8 cellular contexts compared by ENCODE assay signal in genomic region chr17:45161288-45162021, GRCh38. TPM values are rescaled to one million over a fixed set of nuclear protein-coding genes. Genes with fewer than 3 reads are reported as not detected.
A peak's percentile ranks its signal among the peaks of the same experiment; 100 is the strongest.
DNase-seq lines count a peak whose midpoint lies in the region; ATAC-seq, FAIRE-seq and TF ChIP-seq lines count a peak whose summit lies in the region.

Gene HEXIM2, plus strand, starts transcription at chr17:45161875. Its CDS starts 919 bp downstream, at chr17:45162794.

- peak within 1 kb of the TSS; percentile 98 for H3K4ac ChIP-seq in H1 (replicated peaks; ENCODE audit: insufficient read length, low read depth, low read length)

- H3K9ac ChIP-seq in H1 (replicated peaks in 1 of 4; ENCODE audit: extremely low read depth in 1 of 4, low read depth in 3 of 4, low read length in 3 of 4) = peak within 1 kb of the TSS; percentile 98 to 100 (median 99)

- no peaks in the 10 kb centered on the region for H4K20me1 ChIP-seq in H1 (replicated peaks in 1 of 2; ENCODE audit: control insufficient read depth in 1 of 2, insufficient read depth in 2 of 2, low read length in 2 of 2)

- H3K4me2 ChIP-seq in H1 (ENCODE audit: insufficient read depth in 1 of 2, low read depth in 2 of 2, low read length in 2 of 2) = peak within 1 kb of the TSS; percentile 81 to 84

- peak within 1 kb of the TSS; percentile 98 for H3K56ac ChIP-seq in H1 (replicated peaks; ENCODE audit: insufficient read length, low read depth, low read length)

- H3K18ac ChIP-seq in H1 (ENCODE audit: extremely low read depth, low read length) = peak within 1 kb of the TSS; percentile 99

- no peak within 1 kb of the TSS for H3K23ac ChIP-seq in H1 (ENCODE audit: insufficient read length)

- peak within 1 kb of the TSS; percentile 71; the same call in 1 of the 2 replicates for H2AK5ac ChIP-seq in H1 (ENCODE audit: low read depth, low read length)

- H3K27ac ChIP-seq in H1 (ENCODE audit: low read depth, low read length) = peak within 1 kb of the TSS; percentile 99

- H2AFZ ChIP-seq in H1 (ENCODE audit: low read length) = 0 out of 2 replicates have a peak within 1 kb of the TSS, but pooled peaks have one; percentile 4

- 2% methylated on average over 53 of the region's 53 CpGs; no CpG with 5 or more reads in 1 of the 2 experiments for WGBS in H1 (ENCODE audit: extremely low coverage in 1 of 2, insufficient coverage in 1 of 2, insufficient read length in 1 of 2, insufficient replicate concordance in 2 of 2, low coverage in 1 of 2, low lambda C conversion rate in 2 of 2, missing lambda C conversion rate in 1 of 2), 2 experiments

- TF ChIP-seq RAD21 in H1 (IDR thresholded peaks at IDR 0.05 in 1 of 2, conservative IDR thresholded peaks at IDR 0.05 in 1 of 2; ENCODE audit: low read depth in 2 of 2, low read length in 2 of 2) = no peak

- H3K36me3 Mint-ChIP-seq in Caco-2 (ENCODE audit: insufficient read depth, unreplicated experiment) (peaks cover 42% of the 10 kb centered on the region), memory B cell (peaks cover 7% of the 10 kb centered on the region)
- peaks cover 16% of the 10 kb centered on the region for H3K36me3 Mint-ChIP-seq in activated CD8-positive, alpha-beta memory T cell treated with anti-CD3 and anti-CD28 coated beads, Interleukin-2, amount 10 ng/mL, durations not matched to agents 7 days and 5 days

- ATAC-seq in GM21381 (IDR thresholded peaks at IDR 0.05; ENCODE audit: unreplicated experiment) (peak; percentile 90), memory B cell (ENCODE audit: low read depth) (peak; percentile 91)
- peak; percentile 96 for ATAC-seq in activated CD8-positive, alpha-beta memory T cell treated with anti-CD3 and anti-CD28 coated beads, Interleukin-2, amount 10 ng/mL, durations not matched to agents 7 days and 5 days

- TF ChIP-seq CTCF in Caco-2 (IDR thresholded peaks at IDR 0.05; ENCODE audit: insufficient read depth in 1 of 2, low read depth in 1 of 2, low read length in 1 of 2, severe bottlenecking in 1 of 2, unreplicated experiment in 1 of 2) = no peak
- TF ChIP-seq CTCF in H1 (IDR thresholded peaks at IDR 0.05; ENCODE audit: control extremely low read depth in 1 of 3, insufficient read depth in 1 of 3, low read depth in 1 of 3, low read length in 3 of 3) = no peak

- no peaks in the 10 kb centered on the region for H3K27me3 ChIP-seq in Caco-2 (replicated peaks; ENCODE audit: control insufficient read depth, insufficient read depth, low read length)
- H3K27me3 ChIP-seq in H1 (replicated peaks in 1 of 4; ENCODE audit: control insufficient read depth in 3 of 4, extremely low read depth in 1 of 4, insufficient read depth in 3 of 4, low read length in 3 of 4) = no peaks in the 10 kb centered on the region

- peak within 1 kb of the TSS; percentile 66 for H3K14ac ChIP-seq in H1 (ENCODE audit: insufficient read length)

- peaks cover 0 to 6% of the 10 kb centered on the region in 2 experiments; a peak in 2 of 4 replicates for H3K79me2 ChIP-seq in H1 (ENCODE audit: control insufficient read depth in 1 of 2, insufficient read depth in 2 of 2, low read length in 2 of 2)

- H2BK120ac ChIP-seq in H1 (replicated peaks; ENCODE audit: low read depth, low read length) = peak within 1 kb of the TSS; percentile 70

- peak within 1 kb of the TSS; percentile 99 for H2BK5ac ChIP-seq in H1 (ENCODE audit: low read depth, low read length)

- peak within 1 kb of the TSS; percentile 61 for H3K4me3 ChIP-seq in Caco-2 (ENCODE audit: low read depth, low read length)
- peak within 1 kb of the TSS; percentile 73 to 97 (median 88) for H3K4me3 ChIP-seq in H1 (ENCODE audit: extremely low read depth in 1 of 4, insufficient read depth in 2 of 4, low read depth in 3 of 4, low read length in 4 of 4)

- peak; percentile 97 for FAIRE-seq in HTR-8/SVneo (lab: Jason Lieb, UNC)
- FAIRE-seq in H1 (lab: Jason Lieb, UNC) = peak; percentile 65

- H3K27ac Mint-ChIP-seq in Caco-2 (ENCODE audit: unreplicated experiment) = peak within 1 kb of the TSS; percentile 99
- peak within 1 kb of the TSS; percentile 99 for H3K27ac Mint-ChIP-seq in activated CD8-positive, alpha-beta memory T cell treated with anti-CD3 and anti-CD28 coated beads, Interleukin-2, amount 10 ng/mL, durations not matched to agents 7 days and 5 days
- H3K27ac Mint-ChIP-seq in memory B cell = peak within 1 kb of the TSS; percentile 96

- no peaks in the 10 kb centered on the region for H3K36me3 ChIP-seq in Caco-2 (ENCODE audit: control insufficient read depth, insufficient read depth, low read length)
- H3K36me3 ChIP-seq in H1 (ENCODE audit: control insufficient read depth in 2 of 4, insufficient read depth in 4 of 4, low read length in 3 of 4) = no peaks in the 10 kb centered on the region

- 0 out of 2 replicates have a peak within 1 kb of the TSS, but pooled peaks have one; percentile 15 for H2BK20ac ChIP-seq in H1 (ENCODE audit: low read length)

- POLR2A ChIA-PET in Caco-2 (lab: Charles Lee) = interaction anchor here (0.5 to 5.9 kb wide), 12 partner anchors 11 to 573 kb away, joined by 3 to 279 read pairs (median 6); partner anchors contain the start of genes ACBD4, HEXIM1 and MAP3K14
- POLR2A ChIA-PET in H1 (lab: Charles Lee; ENCODE audit: partially characterized antibody) = interaction anchor here (0.6 to 26.8 kb wide), 34 partner anchors 6 to 1032 kb away, joined by 3 to 1076 read pairs (median 6); partner anchors contain the start of genes ACBD4, DCAKD, EFTUD2 and HEXIM1

- no peaks in the 10 kb centered on the region for H3K79me1 ChIP-seq in H1 (ENCODE audit: low read depth, low read length)

- DNase-seq in Caco-2 (peak; percentile 99 to 100), HTR-8/SVneo (ENCODE audit: insufficient read length, low spot score) (peak; percentile 98), NOMO-1 treated with DMSO at 0.1 percent for 48 hours (lab: John Stamatoyannopoulos, UW; ENCODE audit: unreplicated experiment) (peak; percentile 99), H1 (ENCODE audit: low read depth in 1 of 2, low spot score in 2 of 2) (peak; percentile 99), memory B cell (ENCODE audit: low spot score in 2 of 2) (peak; percentile 99)
- peak; percentile 99 for DNase-seq in activated CD8-positive, alpha-beta memory T cell treated with anti-CD3 and anti-CD28 coated beads, Interleukin-2, amount 10 ng/mL, durations not matched to agents 7 days and 5 days
- DNase-seq in stimulated activated CD8-positive, alpha-beta memory T cell treated with anti-CD3 and anti-CD28 coated beads, Interleukin-12 subunit alpha, Interleukin-12 subunit beta, amount 100 ng/mL, for 1 hour (ENCODE audit: low read depth) = peak; percentile 94

- intact Hi-C loops in Caco-2 (cut with micrococcal nuclease; ENCODE audit: unreplicated experiment) = loop anchor here (1.0 kb wide), 5 partner anchors 10 to 36 kb away; partner anchors contain the start of genes ACBD4 and HEXIM1

- BruUV-seq in Caco-2 (replicated peaks; lab: Mats Ljungman, UMichigan) = TSS peak; percentile 69

- CTCF ChIA-PET in Caco-2 (lab: Charles Lee) = interaction anchor here (1.1 to 4.8 kb wide), 12 partner anchors 10 to 264 kb away, joined by 3 to 158 read pairs (median 6); partner anchors contain the start of genes ACBD4 and HEXIM1
- CTCF ChIA-PET in activated CD8-positive, alpha-beta memory T cell treated with anti-CD3 and anti-CD28 coated beads, Interleukin-2, amount 10 ng/mL, durations not matched to agents 7 days and 5 days (lab: Charles Lee) = interaction anchor here (0.7 to 24.7 kb wide), 17 partner anchors 11 to 153 kb away, joined by 3 to 583 read pairs (median 3); partner anchors contain the start of genes ACBD4, HEXIM1 and PLCD3
- CTCF ChIA-PET in H1 (lab: Charles Lee; ENCODE audit: partially characterized antibody) = interaction anchor here (0.6 to 11.5 kb wide), 17 partner anchors 9 to 81 kb away, joined by 3 to 115 read pairs (median 4); partner anchors contain the start of genes ACBD4 and HEXIM1

- H3K9me3 Mint-ChIP-seq in Caco-2 (ENCODE audit: unreplicated experiment) = no peaks in the 10 kb centered on the region
- H3K9me3 Mint-ChIP-seq in activated CD8-positive, alpha-beta memory T cell treated with anti-CD3 and anti-CD28 coated beads, Interleukin-2, amount 10 ng/mL, durations not matched to agents 7 days and 5 days (ENCODE audit: low read depth) = no peaks in the 10 kb centered on the region
- H3K9me3 Mint-ChIP-seq in memory B cell = no peaks in the 10 kb centered on the region

- H4K5ac ChIP-seq in H1 (ENCODE audit: insufficient read length, low read depth, low read length) = peak within 1 kb of the TSS; percentile 95

- H3K9me3 ChIP-seq in Caco-2 (no peaks in the 10 kb centered on the region), H1 (ENCODE audit: insufficient read depth in 2 of 2, low read depth in 1 of 2, low read length in 1 of 2) (no peaks in the 10 kb centered on the region)

- no peaks in the 10 kb centered on the region for H3K27me3 Mint-ChIP-seq in Caco-2 (ENCODE audit: insufficient read depth, unreplicated experiment)
- no peaks in the 10 kb centered on the region for H3K27me3 Mint-ChIP-seq in activated CD8-positive, alpha-beta memory T cell treated with anti-CD3 and anti-CD28 coated beads, Interleukin-2, amount 10 ng/mL, durations not matched to agents 7 days and 5 days
- no peaks in the 10 kb centered on the region for H3K27me3 Mint-ChIP-seq in memory B cell

- H3K23me2 ChIP-seq in H1 (ENCODE audit: low read depth, low read length) = peaks cover 6% of the 10 kb centered on the region

- peak within 1 kb of the TSS; percentile 97 for H4K91ac ChIP-seq in H1 (replicated peaks; ENCODE audit: insufficient read length, low read length)

- H3K4me1 Mint-ChIP-seq in Caco-2 (ENCODE audit: low read depth, unreplicated experiment) (peaks cover 27% of the 10 kb centered on the region), memory B cell (peaks cover 14% of the 10 kb centered on the region)
- H3K4me1 Mint-ChIP-seq in activated CD8-positive, alpha-beta memory T cell treated with anti-CD3 and anti-CD28 coated beads, Interleukin-2, amount 10 ng/mL, durations not matched to agents 7 days and 5 days = peaks cover 39% of the 10 kb centered on the region

- H3K4me3 Mint-ChIP-seq in Caco-2 (ENCODE audit: unreplicated experiment) (peak within 1 kb of the TSS; percentile 77), memory B cell (peak within 1 kb of the TSS; percentile 90)
- peak within 1 kb of the TSS; percentile 98 for H3K4me3 Mint-ChIP-seq in activated CD8-positive, alpha-beta memory T cell treated with anti-CD3 and anti-CD28 coated beads, Interleukin-2, amount 10 ng/mL, durations not matched to agents 7 days and 5 days

- peak within 1 kb of the TSS; percentile 81 for H2BK12ac ChIP-seq in H1 (ENCODE audit: low read depth, low read length)

- peak; percentile 83 to 99 for TF ChIP-seq POLR2A in H1 (IDR thresholded peaks at IDR 0.05; ENCODE audit: control extremely low read depth in 1 of 2, low read depth in 2 of 2, low read length in 2 of 2)

- H3K4me1 ChIP-seq in Caco-2 (peaks cover 43% of the 10 kb centered on the region), H1 (replicated peaks in 1 of 4; ENCODE audit: control insufficient read depth in 3 of 4, insufficient read depth in 4 of 4, low read length in 3 of 4) (peaks cover 0 to 9% (median 3%) of the 10 kb centered on the region in 4 experiments; a peak in 3 of 7 replicates)

- 0 out of 3 replicates have a peak, but pooled peaks of 1 of the 2 experiments have one; percentile 10 for TF ChIP-seq EP300 in H1 (IDR thresholded peaks at IDR 0.05; ENCODE audit: borderline replicate concordance in 1 of 2, low read depth in 2 of 2, low read length in 2 of 2)

- H4K8ac ChIP-seq in H1 (ENCODE audit: extremely low read depth, insufficient read depth, low read length) = peak within 1 kb of the TSS; percentile 100

- peak within 1 kb of the TSS; percentile 1; the same call in 1 of the 2 replicates for H2BK15ac ChIP-seq in H1 (ENCODE audit: low read length)

RNA-seq across cellular contexts. Expression of gene HEXIM2, which starts in this region (rescaled TPM):
- 12.7 and 13.6 TPM in 2 replicates for total RNA-seq in Caco-2 (2022)
- 1 to 10 TPM; 6.9 to 7.5 TPM for total RNA-seq in activated CD8-positive, alpha-beta memory T cell treated with anti-CD3 and anti-CD28 coated beads, Interleukin-2, amount 10 ng/mL, durations not matched to agents 7 days and 5 days
- 13.2 and 13.9 TPM in 2 replicates for total RNA-seq in H1 (2021; fragmentation: NEBNext Ultra II Directional; extraction: Animal tissue kit (Norgen Biotek cat#: 25700))
- 7.5 and 10.6 TPM in 2 replicates for polyA plus RNA-seq in H1 (2011; rRNA removed)
- 11.8 TPM for polyA plus RNA-seq in H1 (2011; cell fraction: cytosol; rRNA removed)
- polyA plus RNA-seq in H1 (2011; cell fraction: nucleus; rRNA removed) = 9.0 TPM
- 7.8 to 13.6 TPM (median 12.5 TPM) in 4 replicates for polyA plus RNA-seq in H1 (2012, experiment 1 of 2)
- 13.0 TPM for polyA plus RNA-seq in H1 (2012, experiment 2 of 2)
- polyA plus RNA-seq in H1 (2013, experiment 1 of 2) = 4.2 TPM
- polyA plus RNA-seq in H1 (2013, experiment 2 of 2) = 4.1 TPM
- 5.9 and 6.0 TPM in 2 replicates for polyA minus RNA-seq in H1 (2011; rRNA and poly(A)+ RNA removed)
- polyA minus RNA-seq in H1 (2011; cell fraction: cytosol; rRNA and poly(A)+ RNA removed) = 5.0 TPM
- polyA minus RNA-seq in H1 (2011; cell fraction: nucleus; rRNA and poly(A)+ RNA removed) = 5.5 TPM

Comparison
In these comparisons a context has a peak if more than half of its experiments do, and no peak if none do; other contexts are left out.
1. Peak in every context shown above with its lines: DNase-seq, ATAC-seq, H3K4me3 ChIP-seq and H3K27ac ChIP-seq.